1 cellular context compared by ENCODE assay signal in the genomic region with DNA sequence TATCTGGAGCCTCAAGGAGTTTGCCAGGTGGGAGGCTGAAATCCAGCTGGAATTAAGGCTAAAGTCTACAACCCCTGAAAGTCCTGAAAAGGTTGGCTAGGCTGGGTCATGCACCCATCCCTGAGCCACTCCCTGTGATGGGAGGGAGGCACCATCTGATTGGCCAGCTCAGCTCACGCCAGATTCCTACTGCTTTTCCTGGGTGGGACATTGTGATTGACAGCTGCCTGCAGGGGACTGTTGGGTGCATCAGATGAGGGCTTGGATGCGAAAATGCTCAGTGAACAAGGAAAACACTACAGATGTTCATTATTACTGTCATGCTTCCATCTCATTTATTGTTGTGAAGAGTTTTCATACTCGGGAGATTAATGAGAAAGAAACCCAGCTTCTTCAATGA.
TF ChIP-seq lines count a peak whose summit lies in the region.

No MANE protein-coding gene starts in this region.

TF ChIP-seq in WTC11, 78 proteins besides CTCF, POLR2A, EP300 and RAD21 (continued from another document):
- TF ChIP-seq, protein P1, sequence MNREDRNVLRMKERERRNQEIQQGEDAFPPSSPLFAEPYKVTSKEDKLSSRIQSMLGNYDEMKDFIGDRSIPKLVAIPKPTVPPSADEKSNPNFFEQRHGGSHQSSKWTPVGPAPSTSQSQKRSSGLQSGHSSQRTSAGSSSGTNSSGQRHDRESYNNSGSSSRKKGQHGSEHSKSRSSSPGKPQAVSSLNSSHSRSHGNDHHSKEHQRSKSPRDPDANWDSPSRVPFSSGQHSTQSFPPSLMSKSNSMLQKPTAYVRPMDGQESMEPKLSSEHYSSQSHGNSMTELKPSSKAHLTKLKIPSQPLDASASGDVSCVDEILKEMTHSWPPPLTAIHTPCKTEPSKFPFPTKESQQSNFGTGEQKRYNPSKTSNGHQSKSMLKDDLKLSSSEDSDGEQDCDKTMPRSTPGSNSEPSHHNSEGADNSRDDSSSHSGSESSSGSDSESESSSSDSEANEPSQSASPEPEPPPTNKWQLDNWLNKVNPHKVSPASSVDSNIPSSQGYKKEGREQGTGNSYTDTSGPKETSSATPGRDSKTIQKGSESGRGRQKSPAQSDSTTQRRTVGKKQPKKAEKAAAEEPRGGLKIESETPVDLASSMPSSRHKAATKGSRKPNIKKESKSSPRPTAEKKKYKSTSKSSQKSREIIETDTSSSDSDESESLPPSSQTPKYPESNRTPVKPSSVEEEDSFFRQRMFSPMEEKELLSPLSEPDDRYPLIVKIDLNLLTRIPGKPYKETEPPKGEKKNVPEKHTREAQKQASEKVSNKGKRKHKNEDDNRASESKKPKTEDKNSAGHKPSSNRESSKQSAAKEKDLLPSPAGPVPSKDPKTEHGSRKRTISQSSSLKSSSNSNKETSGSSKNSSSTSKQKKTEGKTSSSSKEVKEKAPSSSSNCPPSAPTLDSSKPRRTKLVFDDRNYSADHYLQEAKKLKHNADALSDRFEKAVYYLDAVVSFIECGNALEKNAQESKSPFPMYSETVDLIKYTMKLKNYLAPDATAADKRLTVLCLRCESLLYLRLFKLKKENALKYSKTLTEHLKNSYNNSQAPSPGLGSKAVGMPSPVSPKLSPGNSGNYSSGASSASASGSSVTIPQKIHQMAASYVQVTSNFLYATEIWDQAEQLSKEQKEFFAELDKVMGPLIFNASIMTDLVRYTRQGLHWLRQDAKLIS (CRISPR knock-in tag; IDR thresholded peaks at IDR 0.05; ENCODE audit: borderline replicate concordance) = no peak
- TF ChIP-seq TEAD1 (CRISPR knock-in tag; IDR thresholded peaks at IDR 0.05) (no peak), OVOL2 (CRISPR knock-in tag; IDR thresholded peaks at IDR 0.05; ENCODE audit: borderline replicate concordance) (no peak), ATF1 (CRISPR knock-in tag; IDR thresholded peaks at IDR 0.05) (no peak), ZNF121 (CRISPR knock-in tag; IDR thresholded peaks at IDR 0.05) (no peak), SMAD4 (CRISPR knock-in tag; IDR thresholded peaks at IDR 0.05) (no peak), ELF4 (CRISPR knock-in tag; IDR thresholded peaks at IDR 0.05; ENCODE audit: low read depth) (no peak), NR1H2 (CRISPR knock-in tag; IDR thresholded peaks at IDR 0.05) (no peak)
